In the genomic region with DNA sequence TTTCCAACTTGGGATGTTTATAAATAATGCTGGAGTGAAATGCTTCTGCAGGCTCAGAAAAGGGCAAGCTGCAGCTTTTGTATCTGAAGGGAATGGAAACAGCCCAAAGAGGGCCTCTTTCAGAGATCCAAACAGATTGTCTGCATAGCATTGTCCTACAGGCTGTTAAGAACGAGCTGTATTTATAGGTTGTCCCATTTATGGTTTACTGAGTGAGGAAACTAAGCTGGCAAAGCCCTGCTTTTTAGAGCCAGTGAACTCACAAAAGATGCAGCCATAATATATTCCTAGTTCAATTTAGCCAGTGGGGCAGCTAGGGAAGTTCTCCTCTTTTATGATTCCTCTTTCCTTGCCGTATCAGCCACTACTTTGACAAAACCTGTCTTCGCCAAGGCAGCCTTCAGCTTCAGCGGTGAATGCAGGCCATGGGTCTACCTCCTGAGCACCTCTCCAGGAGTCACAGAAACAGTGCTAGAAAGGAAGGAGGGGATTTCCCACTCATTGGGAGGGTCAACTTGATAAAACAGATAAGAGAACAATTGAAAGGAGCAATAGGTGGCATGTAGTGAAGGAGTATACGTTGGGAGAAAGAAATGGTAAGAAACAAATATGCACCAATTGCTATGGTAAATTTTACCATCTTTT, we compare ENCODE assay signal across 18 cellular contexts. TPM values are rescaled to one million over a fixed set of nuclear protein-coding genes. Genes with fewer than 3 reads are reported as not detected.
"Had no signal": no experiment of that assay in that cellular context is flagged by ENCODE, and none has a peak within 500 bp of the region (broad histone marks: within the 10 kb centered on the region; RNA-seq: fewer than 3 reads in every experiment).

No MANE protein-coding gene starts in this region.

- DNase-seq: activated CD4-positive, alpha-beta memory T cell treated with anti-CD3 and anti-CD28 coated beads, Interleukin-2, amount 10 ng/mL, durations not matched to agents 7 days and 5 days; activated CD4-positive, alpha-beta T cell treated with anti-CD3 and anti-CD28 coated beads for 36 hours; activated CD8-positive, alpha-beta memory T cell treated with anti-CD3 and anti-CD28 coated beads, Interleukin-2, amount 10 ng/mL, durations not matched to agents 7 days and 5 days; foreskin keratinocyte; glutamatergic neuron; left lung; ovary; psoas muscle; right cardiac atrium; stimulated activated CD4-positive, alpha-beta T cell treated with anti-CD3 and anti-CD28 coated beads, Interleukin-2, amount 100 ng/mL, for 48 hours; trophoblast cell had no signal

- H3K27ac Mint-ChIP-seq: activated CD4-positive, alpha-beta memory T cell treated with anti-CD3 and anti-CD28 coated beads, Interleukin-2, amount 10 ng/mL, durations not matched to agents 7 days and 5 days; activated CD4-positive, alpha-beta T cell treated with anti-CD3 and anti-CD28 coated beads for 36 hours; activated CD8-positive, alpha-beta memory T cell treated with anti-CD3 and anti-CD28 coated beads, Interleukin-2, amount 10 ng/mL, durations not matched to agents 7 days and 5 days; activated naive CD8-positive, alpha-beta T cell; stimulated activated naive CD8-positive, alpha-beta T cell treated with anti-CD3 and anti-CD28 coated beads, Interleukin-15, Interleukin-2, amounts not matched to agents 100 ng/mL and 50 ng/mL, for 24 hours had no signal

- H3K27ac ChIP-seq: foreskin keratinocyte, left lung, ovary, psoas muscle, skin epidermis, vagina had no signal

- H3K9me3 ChIP-seq: left lung, ovary, vagina had no signal

- H3K4me3 ChIP-seq: left lung, ovary, psoas muscle, skin epidermis, vagina had no signal

- H3K27me3 ChIP-seq: ovary, vagina had no signal

- H3K9me3 Mint-ChIP-seq: activated CD4-positive, alpha-beta memory T cell treated with anti-CD3 and anti-CD28 coated beads, Interleukin-2, amount 10 ng/mL, durations not matched to agents 7 days and 5 days; stimulated activated naive CD8-positive, alpha-beta T cell treated with anti-CD3 and anti-CD28 coated beads, Interleukin-15, Interleukin-2, amounts not matched to agents 100 ng/mL and 50 ng/mL, for 24 hours had no signal

- H3K4me3 Mint-ChIP-seq: activated CD4-positive, alpha-beta memory T cell treated with anti-CD3 and anti-CD28 coated beads, Interleukin-2, amount 10 ng/mL, durations not matched to agents 7 days and 5 days; activated CD4-positive, alpha-beta T cell treated with anti-CD3 and anti-CD28 coated beads for 36 hours; activated CD8-positive, alpha-beta memory T cell treated with anti-CD3 and anti-CD28 coated beads, Interleukin-2, amount 10 ng/mL, durations not matched to agents 7 days and 5 days; activated naive CD8-positive, alpha-beta T cell; stimulated activated naive CD8-positive, alpha-beta T cell treated with anti-CD3 and anti-CD28 coated beads, Interleukin-15, Interleukin-2, amounts not matched to agents 100 ng/mL and 50 ng/mL, for 24 hours had no signal

- H3K36me3 ChIP-seq: left lung, ovary, vagina had no signal

- ATAC-seq: activated CD4-positive, alpha-beta T cell treated with anti-CD3 and anti-CD28 coated beads for 36 hours; activated CD8-positive, alpha-beta memory T cell treated with anti-CD3 and anti-CD28 coated beads, Interleukin-2, amount 10 ng/mL, durations not matched to agents 7 days and 5 days; foreskin keratinocyte; left lung; psoas muscle; right cardiac atrium had no signal

- H3K4me1 Mint-ChIP-seq: activated CD4-positive, alpha-beta memory T cell treated with anti-CD3 and anti-CD28 coated beads, Interleukin-2, amount 10 ng/mL, durations not matched to agents 7 days and 5 days; activated CD4-positive, alpha-beta T cell treated with anti-CD3 and anti-CD28 coated beads for 36 hours; activated CD8-positive, alpha-beta memory T cell treated with anti-CD3 and anti-CD28 coated beads, Interleukin-2, amount 10 ng/mL, durations not matched to agents 7 days and 5 days had no signal

- H3K4me1 ChIP-seq: foreskin keratinocyte, left lung, psoas muscle, vagina had no signal

RNA-seq across cellular contexts. Expression of gene KIAA0319, which starts 15.0 kb away (rescaled TPM):
- total RNA-seq: foreskin keratinocyte; kidney epithelial cell; lung microvascular endothelial cell; T-helper 2 cell treated with Interferon-gamma antibody and Interleukin-4, amounts not matched to agents 100 ng/mL and 5 ng/mL, for 36 hours had no signal
- polyA plus RNA-seq: foreskin keratinocyte, right cardiac atrium had no signal
